ENCODE assay signal across 10 cellular contexts in genomic region chr5:111741270-111741669, GRCh38. TPM values are rescaled to one million over a fixed set of nuclear protein-coding genes. Genes with fewer than 3 reads are reported as not detected.
DNase-seq lines count a peak whose midpoint lies in the region; ATAC-seq and TF ChIP-seq lines count a peak whose summit lies in the region.
"Had no signal": no experiment of that assay in that cellular context is flagged by ENCODE, and none has a peak within 500 bp of the region (broad histone marks: within the 10 kb centered on the region; RNA-seq: fewer than 3 reads in every experiment).

No MANE protein-coding gene starts in this region.

- TF ChIP-seq CTCF in OCI-LY7 (conservative IDR thresholded peaks at IDR 0.05; ENCODE audit: low read length), result no peak
- no peak for TF ChIP-seq CTCF in sigmoid colon (IDR thresholded peaks at IDR 0.05)

- DNase-seq in NCI-H1436 (lab: John Stamatoyannopoulos, UW) (peak; percentile 28), NCI-H1436 treated with DMSO at 0.1 percent for 48 hours (lab: John Stamatoyannopoulos, UW) (no peak), OCI-LY7 (ENCODE audit: low spot score) (peak; percentile 84), sigmoid colon (no peak), GM03348 (ENCODE audit: low spot score) (no peak), NCI-H82 (lab: John Stamatoyannopoulos, UW) (no peak)

- H3K9me3 ChIP-seq in OCI-LY7 (ENCODE audit: low read length), result no peaks in the 10 kb centered on the region
- no peaks in the 10 kb centered on the region for H3K9me3 ChIP-seq in sigmoid colon
- H3K9me3 ChIP-seq: ascending aorta had no signal

- H2AFZ ChIP-seq in OCI-LY7 (ENCODE audit: low read length), result no peak overlapping the region

- H3K27me3 ChIP-seq in sigmoid colon, result no peaks in the 10 kb centered on the region
- H3K27me3 ChIP-seq: ascending aorta had no signal

- BruUV-seq in OCI-LY7 (replicated peaks; lab: Mats Ljungman, UMichigan), result no TSS peak

- H3K79me2 ChIP-seq in OCI-LY7 (ENCODE audit: insufficient read depth, low read depth, low read length), result no peaks in the 10 kb centered on the region

- H3K27ac ChIP-seq in OCI-LY7 (ENCODE audit: low read depth, low read length, poor library complexity, severe bottlenecking) (peak overlapping the region; percentile 63), sigmoid colon (peak overlapping the region in 3 of 4 donors; percentile 73 to 82 (median 75))
- H3K27ac ChIP-seq: ascending aorta, KMS-11 had no signal

- WGBS in sigmoid colon, 2 donors, result 19 to 30% methylated on average over 3 of the region's 3 CpGs

- POLR2A ChIA-PET in OCI-LY7 (lab: Charles Lee), result interaction anchor here (0.7 to 3.7 kb wide), 8 partner anchors 10 to 37 kb away, joined by 3 to 19 read pairs (median 6); partner anchors contain the start of gene NREP

- no peak for TF ChIP-seq POLR2A in sigmoid colon (IDR thresholded peaks at IDR 0.05)

- ATAC-seq in HG03108 (IDR thresholded peaks at IDR 0.05; ENCODE audit: unreplicated experiment), result peak; percentile 60
- no peak for ATAC-seq in GM21529 (IDR thresholded peaks at IDR 0.05; ENCODE audit: unreplicated experiment)

- H3K4me2 ChIP-seq in OCI-LY7 (ENCODE audit: low read length), result peak overlapping the region; percentile 55
- H3K4me2 ChIP-seq: KMS-11 had no signal

- H3K4me1 ChIP-seq in OCI-LY7 (ENCODE audit: insufficient read depth, low read length, poor library complexity, severe bottlenecking) (peaks cover 55% of the 10 kb centered on the region), sigmoid colon (peaks cover 0 to 76% (median 61%) of the 10 kb centered on the region in 4 donors)

- CTCF ChIA-PET in OCI-LY7 (lab: Charles Lee; ENCODE audit: unreplicated experiment), result no interaction called here

- no peaks in the 10 kb centered on the region; the same call in 1 of the 2 replicates for H3K36me3 ChIP-seq in OCI-LY7 (ENCODE audit: insufficient read depth, low read length)
- no peaks in the 10 kb centered on the region for H3K36me3 ChIP-seq in sigmoid colon
- H3K36me3 ChIP-seq: ascending aorta had no signal

- no peaks in the 10 kb centered on the region for H3K9me2 ChIP-seq in OCI-LY7 (ENCODE audit: insufficient read depth, low read length)

- TF ChIP-seq EP300 in sigmoid colon (IDR thresholded peaks at IDR 0.05), result no peak

- intact Hi-C loops in OCI-LY7 (cut with micrococcal nuclease; ENCODE audit: unreplicated experiment), result loop anchor here (1.0 kb wide), 1 partner anchor 38 kb away; no protein-coding TSS in a partner anchor
- intact Hi-C loops in sigmoid colon (cut with DNase I), result no loop called here

- H3K4me3 ChIP-seq in OCI-LY7 (ENCODE audit: low read depth, low read length, poor library complexity, severe bottlenecking) (peak overlapping the region; percentile 20), sigmoid colon (no peak overlapping the region)
- H3K4me3 ChIP-seq: ascending aorta had no signal

- 0 out of 2 replicates have a peak, but pooled peaks cover 4% of the 10 kb centered on the region for H4K20me1 ChIP-seq in OCI-LY7 (ENCODE audit: insufficient read depth, low read length)

RNA-seq across cellular contexts. Expression of gene NREP, which starts 15.7 kb away (rescaled TPM):
- total RNA-seq in OCI-LY7 (2014; rRNA removed; shearing (Covaris generic)), result 85.2 and 100 TPM in 2 replicates
- total RNA-seq in OCI-LY7 (2022) (40.0 and 56.1 TPM in 2 replicates), sigmoid colon (10 to 100 TPM in 3 of 4 donors, 1 to 10 TPM in 1; 8.7 to 41.3 (median 27.2) TPM)
- 10 to 100 TPM in 1 of 3 donors, 1 to 10 TPM in 2; 6.5 to 14.6 (median 9.6) TPM for polyA plus RNA-seq in sigmoid colon

Comparison
In these comparisons a context has a peak if more than half of its experiments do, and no peak if none do; other contexts are left out.
1. DNase-seq: peak in NCI-H1436 (single experiment) and OCI-LY7 (single experiment); none in NCI-H1436 treated with DMSO at 0.1 percent for 48 hours (single experiment), sigmoid colon (single experiment), GM03348 (single experiment) and NCI-H82 (single experiment).